ENCODE assay signal across 8 cellular contexts in the genomic region with DNA sequence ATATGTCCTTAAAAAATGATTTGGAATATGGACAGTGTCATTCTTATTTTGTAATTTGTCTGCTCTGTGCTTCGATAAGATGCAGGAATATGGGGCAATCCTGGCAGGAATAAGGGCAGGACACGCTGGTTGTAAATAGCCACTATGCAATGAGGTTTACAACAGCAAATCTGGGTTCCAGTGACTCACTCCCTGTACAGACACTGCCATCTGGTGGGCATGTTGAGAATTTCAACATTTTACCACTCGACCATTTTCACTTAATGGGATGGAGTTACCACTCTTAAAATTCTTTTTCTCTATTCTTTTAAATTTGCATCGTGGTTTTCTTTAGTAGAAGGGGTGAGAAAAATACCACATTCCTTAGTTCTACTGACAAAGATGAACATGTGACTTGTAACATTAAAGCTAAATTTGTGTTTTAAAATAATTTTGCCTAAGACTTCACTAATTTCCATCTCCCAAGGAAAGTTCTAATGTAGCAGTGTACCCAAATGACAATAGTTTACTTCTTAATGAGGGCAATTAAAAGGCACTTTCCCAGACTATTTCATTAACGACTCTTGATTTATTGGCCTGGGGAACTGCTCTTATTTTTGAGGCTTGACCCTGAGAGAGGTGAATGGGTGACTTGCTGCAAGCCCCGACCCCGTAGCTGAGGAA.
DNase-seq lines count a peak whose midpoint lies in the region; ATAC-seq and TF ChIP-seq lines count a peak whose summit lies in the region.

No MANE protein-coding gene starts in this region.

- TF ChIP-seq CTCF in epithelial cell of esophagus (IDR thresholded peaks at IDR 0.05; ENCODE audit: insufficient read depth, low read depth, low read length, missing control alignments) (peak; percentile 80), tibial nerve (IDR thresholded peaks at IDR 0.05) (peak; percentile 78 to 85 (median 80))

- H3K36me3 Mint-ChIP-seq in CD8-positive, alpha-beta memory T cell: no peaks in the 10 kb centered on the region
- no peaks in the 10 kb centered on the region for H3K36me3 Mint-ChIP-seq in naive B cell

- H3K9me3 ChIP-seq in CD8-positive, alpha-beta memory T cell (ENCODE audit: low read length): no peaks in the 10 kb centered on the region
- H3K9me3 ChIP-seq in tibial nerve: no peaks in the 10 kb centered on the region

- H3K27ac Mint-ChIP-seq in CD8-positive, alpha-beta memory T cell: no peak overlapping the region
- H3K27ac Mint-ChIP-seq in naive B cell: peak overlapping the region in 1 of 6 donors; percentile 24

- no peak overlapping the region for H3K4me3 Mint-ChIP-seq in CD8-positive, alpha-beta memory T cell
- no peak overlapping the region for H3K4me3 Mint-ChIP-seq in naive B cell

- H3K36me3 ChIP-seq in CD8-positive, alpha-beta memory T cell (ENCODE audit: insufficient read depth, low read length): no peaks in the 10 kb centered on the region
- peaks cover 0 to 56% (median 0%) of the 10 kb centered on the region in 3 donors for H3K36me3 ChIP-seq in tibial nerve

- peaks cover 0 to 13% of the 10 kb centered on the region in 2 donors for H3K27me3 Mint-ChIP-seq in CD8-positive, alpha-beta memory T cell
- H3K27me3 Mint-ChIP-seq in naive B cell: peaks cover 0 to 9% (median 8%) of the 10 kb centered on the region in 3 donors

- CTCF ChIA-PET in CD8-positive, alpha-beta memory T cell (lab: Charles Lee): interaction anchor here (0.7 to 1.5 kb wide), 7 partner anchors 8 to 1891 kb away, joined by 3 to 5 read pairs (median 3); no protein-coding TSS in a partner anchor

- H3K27ac ChIP-seq in CD8-positive, alpha-beta memory T cell (ENCODE audit: low read depth, low read length): no peak overlapping the region
- H3K27ac ChIP-seq in tibial nerve: peak overlapping the region in 1 of 4 donors; percentile 43

- TF ChIP-seq EP300 in tibial nerve (IDR thresholded peaks at IDR 0.05): no peak

- peak; percentile 17 to 59 (median 34) for DNase-seq in CD8-positive, alpha-beta memory T cell
- DNase-seq in GM19238 (ENCODE audit: insufficient read length, low spot score) (peak; percentile 23), NCI-H526 (lab: John Stamatoyannopoulos, UW) (peak; percentile 38 to 80), epithelial cell of esophagus (ENCODE audit: low read depth) (peak; percentile 69), naive B cell (peak; percentile 34), tibial nerve (ENCODE audit: low spot score in 2 of 2) (peak; percentile 27 to 89)
- DNase-seq in activated CD4-positive, alpha-beta T cell treated with anti-CD3 and anti-CD28 coated beads, Interleukin-2, amount 50 U/mL, for 48 hours: peak; percentile 35 to 53

- no peaks in the 10 kb centered on the region for H3K4me1 Mint-ChIP-seq in CD8-positive, alpha-beta memory T cell
- no peaks in the 10 kb centered on the region for H3K4me1 Mint-ChIP-seq in naive B cell

- H3K4me3 ChIP-seq in CD8-positive, alpha-beta memory T cell (ENCODE audit: low read length): no peak overlapping the region
- H3K4me3 ChIP-seq in epithelial cell of esophagus (ENCODE audit: low read length) (no peak overlapping the region), tibial nerve (no peak overlapping the region)

- no peaks in the 10 kb centered on the region for H3K9me3 Mint-ChIP-seq in CD8-positive, alpha-beta memory T cell
- no peaks in the 10 kb centered on the region for H3K9me3 Mint-ChIP-seq in naive B cell

- POLR2A ChIA-PET in CD8-positive, alpha-beta memory T cell (lab: Charles Lee): no interaction called here

- peak; percentile 67 for ATAC-seq in HG03442 (IDR thresholded peaks at IDR 0.05; ENCODE audit: unreplicated experiment)
- ATAC-seq in naive B cell (ENCODE audit: low read depth in 2 of 2): no peak

- H3K4me1 ChIP-seq in CD8-positive, alpha-beta memory T cell (ENCODE audit: insufficient read depth, low read length): no peaks in the 10 kb centered on the region
- H3K4me1 ChIP-seq in tibial nerve: peaks cover 0 to 8% (median 0%) of the 10 kb centered on the region in 4 donors

- 27 to 28% methylated on average over 7 of the region's 7 CpGs for WGBS in tibial nerve, 2 donors

- no peak for TF ChIP-seq POLR2A in tibial nerve (IDR thresholded peaks at IDR 0.05)

- H3K27me3 ChIP-seq in CD8-positive, alpha-beta memory T cell (ENCODE audit: insufficient read depth, low read length, poor library complexity, severe bottlenecking): no peaks in the 10 kb centered on the region
- no peaks in the 10 kb centered on the region for H3K27me3 ChIP-seq in tibial nerve
